In genomic region chr2:205323929-205324328, GRCh38 we compare ENCODE assay signal across 10 cellular contexts.
DNase-seq lines count a peak whose midpoint lies in the region; ATAC-seq, FAIRE-seq and TF ChIP-seq lines count a peak whose summit lies in the region.
"Had no signal": no experiment of that assay in that cellular context is flagged by ENCODE, and none has a peak within 500 bp of the region (broad histone marks: within the 10 kb centered on the region; RNA-seq: fewer than 3 reads in every experiment).

No MANE protein-coding gene starts in this region.

- in situ Hi-C loops in GM13977 (cut with MboI; ENCODE audit: low pct_unique_long_range_greater_than_20kb, low sequenced_read_pairs, unreplicated experiment): no loop called here
- in situ Hi-C loops in IMR-90 (cut with MboI; ENCODE audit: low sequenced_read_pairs): loop anchor here (10.0 kb wide), 1 partner anchor 351 kb away; no protein-coding TSS in a partner anchor

- H2AK9ac ChIP-seq in IMR-90 (replicated peaks; ENCODE audit: low read depth, low read length, poor library complexity): no peak overlapping the region

- no peak overlapping the region for H2AFZ ChIP-seq in IMR-90 (replicated peaks; ENCODE audit: low read length, poor library complexity)

- H3K9me3 ChIP-seq in IMR-90 (ENCODE audit: control insufficient read depth, insufficient read depth, low read length) (no peaks in the 10 kb centered on the region), colonic mucosa (no peaks in the 10 kb centered on the region)

- POLR2A ChIA-PET in IMR-90 (lab: Charles Lee; ENCODE audit: unreplicated experiment): no interaction called here

- no peak overlapping the region for H3K14ac ChIP-seq in IMR-90 (replicated peaks; ENCODE audit: low read depth, low read length)

- H3K27me3 Mint-ChIP-seq in progenitor cell of endocrine pancreas (no peaks in the 10 kb centered on the region), CD14-positive monocyte (ENCODE audit: low read depth in 3 of 3) (peaks cover 0 to 2% (median 0%) of the 10 kb centered on the region in 3 donors)

- no peaks in the 10 kb centered on the region for H3K27me3 ChIP-seq in IMR-90 (ENCODE audit: control insufficient read depth, insufficient read depth, low read length)
- H3K27me3 ChIP-seq in colonic mucosa: no peaks in the 10 kb centered on the region

- H2BK120ac ChIP-seq in IMR-90 (ENCODE audit: low read depth, low read length): no peak overlapping the region

- H3K36me3 ChIP-seq in IMR-90 (ENCODE audit: control insufficient read depth, insufficient read depth, low read length) (no peaks in the 10 kb centered on the region), colonic mucosa (no peaks in the 10 kb centered on the region)

- TF ChIP-seq CTCF in GM13977 (IDR thresholded peaks at IDR 0.05; ENCODE audit: extremely low read depth, insufficient read depth, missing control alignments) (peak; percentile 43), IMR-90 (conservative IDR thresholded peaks at IDR 0.05; ENCODE audit: low read depth, low read length) (peak; percentile 39), colonic mucosa (IDR thresholded peaks at IDR 0.05) (peak; percentile 31), progenitor cell of endocrine pancreas (IDR thresholded peaks at IDR 0.05; ENCODE audit: unreplicated experiment) (peak; percentile 14), CD14-positive monocyte (IDR thresholded peaks at IDR 0.05) (no peak)

- no peak overlapping the region for H2BK20ac ChIP-seq in IMR-90 (ENCODE audit: low read depth, low read length)

- H3K27ac ChIP-seq in IMR-90 (ENCODE audit: insufficient read depth, low read length) (no peak overlapping the region), colonic mucosa (no peak overlapping the region)

- no peak overlapping the region for H3K18ac ChIP-seq in IMR-90 (ENCODE audit: low read depth, low read length)

- H3K23ac ChIP-seq in IMR-90 (ENCODE audit: low read depth, low read length): no peak overlapping the region

- H3K4me3 Mint-ChIP-seq in progenitor cell of endocrine pancreas (ENCODE audit: low read depth): no peak overlapping the region
- no peak overlapping the region for H3K4me3 Mint-ChIP-seq in CD14-positive monocyte
- H3K4me3 Mint-ChIP-seq: naive thymus-derived CD8-positive, alpha-beta T cell had no signal

- H3K4me3 ChIP-seq in IMR-90 (ENCODE audit: insufficient read depth, low read depth, low read length) (no peak overlapping the region), colonic mucosa (no peak overlapping the region)

- peaks cover under 1% of the 10 kb centered on the region for H3K4me1 Mint-ChIP-seq in progenitor cell of endocrine pancreas (ENCODE audit: low read depth)
- H3K4me1 Mint-ChIP-seq in CD14-positive monocyte: peaks cover 2% of the 10 kb centered on the region

- H3K4me1 ChIP-seq in IMR-90 (ENCODE audit: control insufficient read depth, insufficient read depth, low read length) (no peaks in the 10 kb centered on the region), colonic mucosa (no peaks in the 10 kb centered on the region)

- H3K9ac ChIP-seq in IMR-90 (ENCODE audit: low read depth, low read length) (no peak overlapping the region), colonic mucosa (ENCODE audit: low read depth in 2 of 2, low read length in 2 of 2) (no peak overlapping the region)

- H3K36me3 Mint-ChIP-seq in progenitor cell of endocrine pancreas (ENCODE audit: insufficient read depth) (peaks cover 10% of the 10 kb centered on the region), CD14-positive monocyte (no peaks in the 10 kb centered on the region)

- H3K79me1 ChIP-seq in IMR-90 (ENCODE audit: low read depth in 1 of 2, low read length in 2 of 2): 0 out of 4 replicates have a peak, but pooled peaks cover 0 to 3% of the 10 kb centered on the region in 2 experiments

- CTCF ChIA-PET in IMR-90 (lab: Yijun Ruan, JAX): interaction anchor here (1.0 to 1.1 kb wide), 2 partner anchors 42 to 497 kb away, joined by 3 read pairs; no protein-coding TSS in a partner anchor

- H3K9me1 ChIP-seq in IMR-90 (ENCODE audit: insufficient read depth, low read length): no peaks in the 10 kb centered on the region

- H4K20me1 ChIP-seq in IMR-90 (ENCODE audit: insufficient read depth, low read length): no peaks in the 10 kb centered on the region

- H3K4me2 ChIP-seq in IMR-90 (ENCODE audit: low read depth, low read length): no peak overlapping the region

- H2AK5ac ChIP-seq in IMR-90 (ENCODE audit: low read depth, low read length): no peak overlapping the region

- no peak overlapping the region for H2BK5ac ChIP-seq in IMR-90 (ENCODE audit: low read depth, low read length, poor library complexity, severe bottlenecking)

- no peak overlapping the region for H4K8ac ChIP-seq in IMR-90 (ENCODE audit: low read depth in 2 of 2, low read length in 2 of 2)

- dilution Hi-C loops in IMR-90 (cut with HindIII; ENCODE audit: low sequenced_read_pairs, unreplicated experiment): no loop called here

- DNase-seq in GM13977 (ENCODE audit: low spot score) (no peak), IMR-90 (no peak), colonic mucosa (no peak), progenitor cell of endocrine pancreas (ENCODE audit: low spot score, unreplicated experiment) (no peak), CD14-positive monocyte (ENCODE audit: low spot score) (no peak), GM12891 (ENCODE audit: insufficient read length, low spot score) (no peak), NK-92 (lab: John Stamatoyannopoulos, UW; ENCODE audit: unreplicated experiment) (no peak)
- DNase-seq: head of caudate nucleus; naive thymus-derived CD8-positive, alpha-beta T cell; SHP77 treated with DMSO at 0.1 percent for 48 hours had no signal

- H3K27ac Mint-ChIP-seq in progenitor cell of endocrine pancreas (no peak overlapping the region), CD14-positive monocyte (no peak overlapping the region)
- H3K27ac Mint-ChIP-seq: naive thymus-derived CD8-positive, alpha-beta T cell had no signal

- TF ChIP-seq POLR2A in IMR-90 (IDR thresholded peaks at IDR 0.05; ENCODE audit: low read depth, low read length) (no peak), GM12891 (IDR thresholded peaks at IDR 0.05; ENCODE audit: low read depth, low read length) (no peak)

- BruUV-seq in IMR-90 (replicated peaks; lab: Mats Ljungman, UMichigan): no TSS peak

- no peak for ATAC-seq in IMR-90 (ENCODE audit: low read depth)
- ATAC-seq: naive thymus-derived CD8-positive, alpha-beta T cell had no signal

- TF ChIP-seq RAD21 in IMR-90 (IDR thresholded peaks at IDR 0.05; ENCODE audit: low read length): peak; percentile 52

- peaks cover 16% of the 10 kb centered on the region for H3K9me3 Mint-ChIP-seq in progenitor cell of endocrine pancreas (ENCODE audit: low read depth)
- peaks cover 0 to 1% (median 0%) of the 10 kb centered on the region in 7 donors for H3K9me3 Mint-ChIP-seq in CD14-positive monocyte

- no peak overlapping the region for H4K91ac ChIP-seq in IMR-90 (ENCODE audit: insufficient read depth, low read depth, low read length)

- no peak overlapping the region for H3K56ac ChIP-seq in IMR-90 (ENCODE audit: extremely low read depth, insufficient read depth, low read length)

- no peak overlapping the region for H3K4ac ChIP-seq in IMR-90 (ENCODE audit: low read depth, low read length)

- FAIRE-seq in GM12891 (lab: Jason Lieb, UNC): no peak

- no CpG with 5 or more reads among the region's 2 CpGs for WGBS in IMR-90 (ENCODE audit: extremely low coverage in 2 of 2, insufficient read length in 1 of 2), 2 experiments

- no peak overlapping the region for H2BK15ac ChIP-seq in IMR-90 (ENCODE audit: low read depth, low read length)

- H4K5ac ChIP-seq in IMR-90 (ENCODE audit: low read depth, low read length): no peak overlapping the region

- intact Hi-C loops in IMR-90 (cut with micrococcal nuclease) (loop anchor here (10.0 kb wide), 1 partner anchor 351 kb away; no protein-coding TSS in a partner anchor), colonic mucosa (cut with DNase I) (loop anchor here (5.0 to 10.0 kb wide), 2 partner anchors 353 to 1219 kb away; no protein-coding TSS in a partner anchor), CD14-positive monocyte (cut with micrococcal nuclease) (no loop called here)

TF ChIP-seq in IMR-90, 13 proteins besides CTCF, POLR2A, EP300 and RAD21:
- peak; percentile 28; the same call in 1 of the 2 replicates for TF ChIP-seq SMC3 (IDR thresholded peaks at IDR 0.05; ENCODE audit: low read depth, low read length)
- no peak for TF ChIP-seq FOS (IDR thresholded peaks at IDR 0.05; ENCODE audit: low read depth, low read length)
- TF ChIP-seq CHD1 (IDR thresholded peaks at IDR 0.05; ENCODE audit: low read depth, low read length): no peak

TF ChIP-seq in GM12891, 5 proteins besides CTCF, POLR2A, EP300 and RAD21:
- TF ChIP-seq TAF1 (IDR thresholded peaks at IDR 0.05; ENCODE audit: low read depth, low read length) (no peak), POLR2AphosphoS5 (IDR thresholded peaks at IDR 0.05; ENCODE audit: low read depth, low read length) (no peak), POU2F2 (IDR thresholded peaks at IDR 0.05; ENCODE audit: low read depth, low read length) (no peak), SPI1 (IDR thresholded peaks at IDR 0.05; ENCODE audit: low read depth, low read length) (no peak), PAX5 (IDR thresholded peaks at IDR 0.05; ENCODE audit: insufficient read depth, low read length, severe bottlenecking) (no peak)
TF ChIP-seq in GM12891: peak in this region for 0.

Comparison
In these comparisons a context has a peak if more than half of its experiments do, and no peak if none do; other contexts are left out.
1. intact Hi-C loops: an anchor here in IMR-90 (10.0 kb wide) and colonic mucosa (5.0 to 10.0 kb wide); none called in CD14-positive monocyte.